ENCODE assay signal across 18 cellular contexts in the genomic region with DNA sequence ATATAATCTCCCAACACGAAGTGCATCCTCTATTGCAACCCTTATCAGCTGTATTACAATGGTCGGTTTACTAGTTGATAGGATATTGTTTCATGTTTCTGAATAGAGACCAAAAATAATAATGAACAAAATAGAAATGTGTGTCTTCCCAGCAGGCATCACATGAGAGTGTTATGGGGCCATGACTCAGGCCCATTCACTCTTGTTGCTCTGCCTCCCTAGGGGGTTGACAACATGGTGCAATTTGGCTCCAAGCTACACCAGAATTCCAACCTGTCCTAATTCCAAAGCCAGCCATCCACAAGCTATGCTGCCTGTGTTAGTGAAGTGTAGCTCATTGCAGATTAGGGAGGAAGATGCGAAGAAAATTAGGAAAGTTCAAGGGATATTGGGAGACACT. TPM values are rescaled to one million over a fixed set of nuclear protein-coding genes. Genes with fewer than 3 reads are reported as not detected.
DNase-seq lines count a peak whose midpoint lies in the region; ATAC-seq and TF ChIP-seq lines count a peak whose summit lies in the region.
"Had no signal": no experiment of that assay in that cellular context is flagged by ENCODE, and none has a peak within 500 bp of the region (broad histone marks: within the 10 kb centered on the region; RNA-seq: fewer than 3 reads in every experiment).

No MANE protein-coding gene starts in this region.

- no peaks in the 10 kb centered on the region for H3K9me3 ChIP-seq in aorta (ENCODE audit: control insufficient read depth, low read length)
- H3K9me3 ChIP-seq: BLaER1, SJSA1 had no signal

- H3K4me3 ChIP-seq in fibroblast of the aortic adventitia (ENCODE audit: low read depth, low read length) = no peak overlapping the region
- no peak overlapping the region for H3K4me3 ChIP-seq in aorta (ENCODE audit: low read length in 2 of 2)
- H3K4me3 ChIP-seq: BLaER1, SJSA1 had no signal

- H3K4me1 ChIP-seq in aorta (ENCODE audit: control insufficient read depth in 1 of 2, insufficient read depth in 2 of 2, low read length in 2 of 2) = no peaks in the 10 kb centered on the region
- H3K4me1 ChIP-seq: BLaER1, SJSA1 had no signal

- H3K27ac ChIP-seq in aorta (ENCODE audit: low read depth in 1 of 2, low read length in 2 of 2) = no peak overlapping the region
- H3K27ac ChIP-seq: BLaER1, SJSA1 had no signal

- in situ Hi-C loops in SK-MEL-5 (cut with HindIII; ENCODE audit: low pct_unique_long_range_greater_than_20kb, low sequenced_read_pairs) = no loop called here

- no peak for TF ChIP-seq CTCF in fibroblast of the aortic adventitia (IDR thresholded peaks at IDR 0.05; ENCODE audit: insufficient read depth, low read length)

- intact Hi-C loops in aorta (cut with DNase I) = no loop called here

- peak; percentile 14 for DNase-seq in NCI-H345 (lab: John Stamatoyannopoulos, UW)
- no peak for DNase-seq in NCI-H345 treated with DMSO at 0.1 percent for 48 hours (lab: John Stamatoyannopoulos, UW; ENCODE audit: unreplicated experiment)
- peak; percentile 46 for DNase-seq in SK-MEL-5 (ENCODE audit: low read depth, low spot score)
- peak; percentile 98 for DNase-seq in fibroblast of the aortic adventitia (ENCODE audit: low read depth)
- no peak for DNase-seq in aorta
- DNase-seq in GOT3 (lab: John Stamatoyannopoulos, UW) = no peak
- DNase-seq in activated gamma-delta T cell (lab: John Stamatoyannopoulos, UW) = no peak
- no peak for DNase-seq in cortex of kidney (lab: John Stamatoyannopoulos, UW)
- DNase-seq: 8988T; CD8-positive, alpha-beta T cell; DND-41; KG1; NCI-H1092; NCI-H187; NCI-H2171; NCI-H524 had no signal

- no peaks in the 10 kb centered on the region for H3K27me3 ChIP-seq in aorta (ENCODE audit: control insufficient read depth in 1 of 2, insufficient read depth in 2 of 2, low read length in 1 of 2)
- H3K27me3 ChIP-seq: BLaER1, SJSA1 had no signal

- peaks cover 0 to 2% of the 10 kb centered on the region in 2 donors for H3K36me3 ChIP-seq in aorta (ENCODE audit: control insufficient read depth in 1 of 2, insufficient read depth in 2 of 2, low read length in 1 of 2)
- H3K36me3 ChIP-seq: BLaER1, SJSA1 had no signal

- peak; percentile 15 for ATAC-seq in aorta (ENCODE audit: low FRiP score)
- ATAC-seq: CD8-positive, alpha-beta T cell had no signal

- WGBS in aorta, 2 donors = 66 to 75% methylated on average over 3 of the region's 3 CpGs

RNA-seq across cellular contexts. Expression of gene SAYSD1, which starts 13.1 kb away (rescaled TPM):
- 8.8 and 10.4 TPM in 2 replicates for total RNA-seq in SK-MEL-5 (2014; rRNA removed; shearing (Covaris generic))
- 8.2 and 8.9 TPM in 2 replicates for polyA plus RNA-seq in SK-MEL-5 (2015; cell fraction: cytosol; rRNA removed)
- polyA plus RNA-seq in SK-MEL-5 (2015; cell fraction: nucleus; rRNA removed) = 14.5 and 15.6 TPM in 2 replicates
- total RNA-seq in fibroblast of the aortic adventitia (ENCODE audit: low replicate concordance) = 15.9 and 27.8 TPM in 2 replicates
- 10 to 100 TPM; 11.2 to 16.6 TPM for total RNA-seq in aorta
- 1 to 10 TPM; 7.8 to 9.0 TPM for polyA plus RNA-seq in aorta

Comparison
In these comparisons a context has a peak if more than half of its experiments do, and no peak if none do; other contexts are left out.
1. DNase-seq: peak in NCI-H345 (single experiment), SK-MEL-5 (single experiment) and fibroblast of the aortic adventitia (single experiment); none in NCI-H345 treated with DMSO at 0.1 percent for 48 hours (single experiment), aorta (0 of 2), GOT3 (single experiment), activated gamma-delta T cell (single experiment) and cortex of kidney (single experiment).